35 cellular contexts compared by ENCODE assay signal in genomic region chr9:88189371-88189770, GRCh38. TPM values are rescaled to one million over a fixed set of nuclear protein-coding genes. Genes with fewer than 3 reads are reported as not detected.
"Had no signal": no experiment of that assay in that cellular context is flagged by ENCODE, and none has a peak within 500 bp of the region (broad histone marks: within the 10 kb centered on the region; RNA-seq: fewer than 3 reads in every experiment).

No MANE protein-coding gene starts in this region.

- H3K27ac ChIP-seq: body of pancreas, esophagus muscularis mucosa, foreskin keratinocyte, gastrocnemius medialis, heart left ventricle, WERI-Rb-1 had no signal

- DNase-seq: activated B cell treated with CpG ODN at 0.5 μM for 24 hours; activated CD4-positive, alpha-beta T cell treated with anti-CD3 and anti-CD28 coated beads for 48 hours; activated CD4-positive, alpha-beta T cell treated with anti-CD3 and anti-CD28 coated beads, Interleukin-2, amount 50 U/mL, for 1 hour; activated CD4-positive, alpha-beta T cell treated with anti-CD3 and anti-CD28 coated beads, Interleukin-2, amount 50 U/mL, for 48 hours; activated CD8-positive, alpha-beta memory T cell treated with anti-CD3 and anti-CD28 coated beads for 24 hours; activated CD8-positive, alpha-beta T cell treated with anti-CD3 and anti-CD28 coated beads for 36 hours; activated effector memory CD4-positive, alpha-beta T cell treated with Interleukin-2 at 50 U/mL for 16 hours; activated gamma-delta T cell treated with Interleukin-2 at 50 U/mL for 16 hours; activated naive CD4-positive, alpha-beta T cell treated with anti-CD3 and anti-CD28 coated beads, Interleukin-2, amount 50 U/mL, for 16 hours; activated naive CD4-positive, alpha-beta T cell treated with Interleukin-2 at 50 U/mL for 16 hours; activated T-cell treated with anti-CD3 and anti-CD28 coated beads, Interleukin-2, amount 50 U/mL, for 4 hours; amniotic stem cell; aorta; body of pancreas; caudate nucleus; cortex of kidney; dermis blood vessel endothelial cell; effector CD4-positive, alpha-beta T cell; effector memory CD8-positive, alpha-beta T cell; erythroblast; foreskin keratinocyte; gastrocnemius medialis; glutamatergic neuron; heart left ventricle; T1000; WERI-Rb-1 had no signal

- H3K36me3 Mint-ChIP-seq: activated naive CD8-positive, alpha-beta T cell had no signal

- H3K4me3 ChIP-seq: body of pancreas, esophagus muscularis mucosa, gastrocnemius medialis, heart left ventricle had no signal

- H3K4me3 Mint-ChIP-seq: activated B cell treated with CpG ODN at 0.5 μM for 24 hours; activated CD8-positive, alpha-beta T cell treated with anti-CD3 and anti-CD28 coated beads for 36 hours; activated naive CD8-positive, alpha-beta T cell; activated T-cell treated with anti-CD3 and anti-CD28 coated beads, Interleukin-2, amount 50 U/mL, for 4 hours; activated T-helper 17 cell treated with anti-CD3 and anti-CD28 coated beads, Interleukin-2, amount 50 U/mL, for 72 hours; effector memory CD8-positive, alpha-beta T cell; T-helper 1 cell treated with Interleukin-12 subunit alpha and Interleukin-12 subunit beta and Interleukin-4 antibody, amounts not matched to agents 30 μg/mL and 1 μg/mL, for 36 hours had no signal

- H3K4me1 ChIP-seq: foreskin keratinocyte had no signal

- FAIRE-seq: colon had no signal

- H3K4me1 Mint-ChIP-seq: activated B cell treated with CpG ODN at 0.5 μM for 24 hours; activated T-helper 17 cell treated with anti-CD3 and anti-CD28 coated beads, Interleukin-2, amount 50 U/mL, for 72 hours had no signal

- H3K36me3 ChIP-seq: esophagus muscularis mucosa, gastrocnemius medialis, heart left ventricle, WERI-Rb-1 had no signal

- ATAC-seq: activated CD4-positive, CD25-positive, alpha-beta regulatory T cell treated with anti-CD3 and anti-CD28 coated beads, Interleukin-2, amount 50 U/mL, for 24 hours; activated CD8-positive, alpha-beta T cell treated with anti-CD3 and anti-CD28 coated beads for 36 hours; activated T-cell treated with anti-CD3 and anti-CD28 coated beads, Interleukin-2, amount 50 U/mL, for 4 hours; activated T-helper 17 cell treated with anti-CD3 and anti-CD28 coated beads, Interleukin-2, amount 50 U/mL, for 72 hours; body of pancreas; effector memory CD8-positive, alpha-beta T cell; foreskin keratinocyte; gastrocnemius medialis; heart left ventricle had no signal

- H3K27me3 Mint-ChIP-seq: activated B cell treated with CpG ODN at 0.5 μM for 24 hours had no signal

- H3K9me3 Mint-ChIP-seq: activated T-helper 17 cell treated with anti-CD3 and anti-CD28 coated beads, Interleukin-2, amount 50 U/mL, for 72 hours had no signal

- H3K27me3 ChIP-seq: body of pancreas, esophagus muscularis mucosa, foreskin keratinocyte, gastrocnemius medialis, heart left ventricle had no signal

- H3K27ac Mint-ChIP-seq: activated B cell treated with CpG ODN at 0.5 μM for 24 hours; activated CD8-positive, alpha-beta T cell treated with anti-CD3 and anti-CD28 coated beads for 36 hours; activated naive CD8-positive, alpha-beta T cell; activated T-helper 17 cell treated with anti-CD3 and anti-CD28 coated beads, Interleukin-2, amount 50 U/mL, for 72 hours; effector memory CD8-positive, alpha-beta T cell; T-helper 1 cell treated with Interleukin-12 subunit alpha and Interleukin-12 subunit beta and Interleukin-4 antibody, amounts not matched to agents 30 μg/mL and 1 μg/mL, for 36 hours had no signal

- H3K9me3 ChIP-seq: body of pancreas, esophagus muscularis mucosa, gastrocnemius medialis had no signal

RNA-seq across cellular contexts. Expression of gene SPATA31C2, which starts 51.1 kb away (rescaled TPM):
- total RNA-seq: activated B cell treated with CpG ODN at 0.5 μM for 24 hours; activated T-helper 17 cell treated with anti-CD3 and anti-CD28 coated beads, Interleukin-2, amount 50 U/mL, for 72 hours; aorta; body of pancreas; chondrocyte; dermis blood vessel endothelial cell; esophagus muscularis mucosa; foreskin keratinocyte; gastrocnemius medialis; heart left ventricle; T-helper 2 cell treated with Interferon-gamma antibody and Interleukin-4, amounts not matched to agents 100 ng/mL and 5 ng/mL, for 36 hours had no signal
- polyA plus RNA-seq: adipose tissue, aorta, foreskin keratinocyte, heart left ventricle had no signal
